1 cellular context compared by ENCODE assay signal in genomic region chr1:161359316-161359715, GRCh38.
TF ChIP-seq lines count a peak whose summit lies in the region.

No MANE protein-coding gene starts in this region.

TF ChIP-seq in HepG2, 621 proteins besides CTCF, POLR2A, EP300 and RAD21:
- TF ChIP-seq MYC (CRISPR knock-in tag; IDR thresholded peaks at IDR 0.05; ENCODE audit: borderline replicate concordance), result no peak
- no peak for TF ChIP-seq PRDM10 (CRISPR knock-in tag; IDR thresholded peaks at IDR 0.05; ENCODE audit: low read depth)
TF ChIP-seq in HepG2: peak in this region for 0.
